ENCODE assay signal across 9 cellular contexts in genomic region chr16:67277294-67277998, GRCh38. TPM values are rescaled to one million over a fixed set of nuclear protein-coding genes. Genes with fewer than 3 reads are reported as not detected.
DNase-seq lines count a peak whose midpoint lies in the region; ATAC-seq lines count a peak whose summit lies in the region.
"Had no signal": no experiment of that assay in that cellular context is flagged by ENCODE, and none has a peak within 500 bp of the region (broad histone marks: within the 10 kb centered on the region; RNA-seq: fewer than 3 reads in every experiment).

No MANE protein-coding gene starts in this region.

- H3K36me3 Mint-ChIP-seq in activated naive CD4-positive, alpha-beta T cell treated with anti-CD3 and anti-CD28 coated beads, Interleukin-2, amount 50 U/mL, for 24 hours: peaks cover 3% of the 10 kb centered on the region
- peaks cover 13% of the 10 kb centered on the region for H3K36me3 Mint-ChIP-seq in activated T-cell treated with anti-CD3 and anti-CD28 coated beads, Interleukin-2, amount 50 U/mL, for 4 hours (ENCODE audit: insufficient read depth)

- H3K27ac ChIP-seq in right cardiac atrium (ENCODE audit: low read length): peak overlapping the region; percentile 63
- H3K27ac ChIP-seq: cardiac muscle cell had no signal

- H3K27me3 ChIP-seq in right cardiac atrium (ENCODE audit: control insufficient read depth, insufficient read depth): no peaks in the 10 kb centered on the region

- peaks cover 2% of the 10 kb centered on the region for H3K4me1 ChIP-seq in right cardiac atrium (ENCODE audit: control insufficient read depth, insufficient read depth, low read length)

- peak overlapping the region; percentile 65 for H3K27ac Mint-ChIP-seq in activated naive CD4-positive, alpha-beta T cell treated with anti-CD3 and anti-CD28 coated beads, Interleukin-2, amount 50 U/mL, for 24 hours

- H3K4me3 ChIP-seq in right cardiac atrium (ENCODE audit: low read length): no peak overlapping the region
- H3K4me3 ChIP-seq: cardiac muscle cell had no signal

- peak overlapping the region; percentile 67 for H3K4me3 Mint-ChIP-seq in activated naive CD4-positive, alpha-beta T cell treated with anti-CD3 and anti-CD28 coated beads, Interleukin-2, amount 50 U/mL, for 24 hours
- H3K4me3 Mint-ChIP-seq in activated T-cell treated with anti-CD3 and anti-CD28 coated beads, Interleukin-2, amount 50 U/mL, for 4 hours: peak overlapping the region; percentile 85

- H3K4me1 Mint-ChIP-seq in activated naive CD4-positive, alpha-beta T cell treated with anti-CD3 and anti-CD28 coated beads, Interleukin-2, amount 50 U/mL, for 24 hours: peaks cover 13% of the 10 kb centered on the region
- peaks cover 20% of the 10 kb centered on the region for H3K4me1 Mint-ChIP-seq in activated T-cell treated with anti-CD3 and anti-CD28 coated beads, Interleukin-2, amount 50 U/mL, for 4 hours (ENCODE audit: low read depth)

- DNase-seq in activated naive CD4-positive, alpha-beta T cell (lab: John Stamatoyannopoulos, UW): no peak
- no peak for DNase-seq in activated T-cell treated with anti-CD3 and anti-CD28 coated beads, Interleukin-2, amount 50 U/mL, for 4 hours
- DNase-seq in right cardiac atrium: peak in 2 of 3 donors; percentile 68 to 77
- DNase-seq in stromal cell of bone marrow (ENCODE audit: low read depth): peak; percentile 99
- no peak for DNase-seq in NCI-H774 (lab: John Stamatoyannopoulos, UW)
- no peak for DNase-seq in NCI-H2196 treated with DMSO at 0.1 percent for 48 hours (lab: John Stamatoyannopoulos, UW; ENCODE audit: unreplicated experiment)

- H3K9me3 ChIP-seq in right cardiac atrium (ENCODE audit: control insufficient read depth, low read length): no peaks in the 10 kb centered on the region

- intact Hi-C loops in right cardiac atrium (cut with DNase I): no loop called here

- ATAC-seq in activated T-cell treated with anti-CD3 and anti-CD28 coated beads, Interleukin-2, amount 50 U/mL, for 4 hours: no peak
- ATAC-seq in right cardiac atrium (peak; percentile 22 to 63), HG03520 (IDR thresholded peaks at IDR 0.05; ENCODE audit: unreplicated experiment) (no peak)

- no peaks in the 10 kb centered on the region for H3K27me3 Mint-ChIP-seq in activated naive CD4-positive, alpha-beta T cell treated with anti-CD3 and anti-CD28 coated beads, Interleukin-2, amount 50 U/mL, for 24 hours
- no peaks in the 10 kb centered on the region for H3K27me3 Mint-ChIP-seq in activated T-cell treated with anti-CD3 and anti-CD28 coated beads, Interleukin-2, amount 50 U/mL, for 4 hours (ENCODE audit: low read depth)

- no peaks in the 10 kb centered on the region for H3K9me3 Mint-ChIP-seq in activated naive CD4-positive, alpha-beta T cell treated with anti-CD3 and anti-CD28 coated beads, Interleukin-2, amount 50 U/mL, for 24 hours
- no peaks in the 10 kb centered on the region for H3K9me3 Mint-ChIP-seq in activated T-cell treated with anti-CD3 and anti-CD28 coated beads, Interleukin-2, amount 50 U/mL, for 4 hours

- 84% methylated on average over 4 of the region's 4 CpGs for WGBS in right cardiac atrium

RNA-seq across cellular contexts. Expression of gene PLEKHG4, which starts 1.9 kb away (rescaled TPM):
- 10 to 100 TPM; 30.0 to 41.6 (median 37.0) TPM for total RNA-seq in activated T-cell treated with anti-CD3 and anti-CD28 coated beads, Interleukin-2, amount 50 U/mL, for 4 hours
- total RNA-seq in right cardiac atrium: 1 to 10 TPM; 2.2 to 2.8 (median 2.5) TPM
- polyA plus RNA-seq in right cardiac atrium: 2.2 TPM

RNA-seq across cellular contexts. Expression of gene SLC9A5, which starts 28.7 kb away (rescaled TPM):
- 1 to 10 TPM; 3.2 to 4.0 (median 3.6) TPM for total RNA-seq in activated T-cell treated with anti-CD3 and anti-CD28 coated beads, Interleukin-2, amount 50 U/mL, for 4 hours
- 1 to 10 TPM; 2.2 to 2.9 (median 2.5) TPM for total RNA-seq in right cardiac atrium
- polyA plus RNA-seq in right cardiac atrium: 1.9 TPM

RNA-seq across cellular contexts. Expression of gene FHOD1, which starts 30.2 kb away (rescaled TPM):
- 10 to 100 TPM; 64.0 to 86.6 (median 70.3) TPM for total RNA-seq in activated T-cell treated with anti-CD3 and anti-CD28 coated beads, Interleukin-2, amount 50 U/mL, for 4 hours
- 10 to 100 TPM; 16.9 to 32.1 (median 19.4) TPM for total RNA-seq in right cardiac atrium
- 20.5 TPM for polyA plus RNA-seq in right cardiac atrium

RNA-seq across cellular contexts. Expression of gene KCTD19, which starts 49.1 kb away (rescaled TPM):
- under 1 TPM in 2 of 3 donors, not detected in 1; 0.16 to 0.66 TPM for total RNA-seq in activated T-cell treated with anti-CD3 and anti-CD28 coated beads, Interleukin-2, amount 50 U/mL, for 4 hours
- under 1 TPM in 1 of 4 donors, not detected in 3; 0.06 TPM for total RNA-seq in right cardiac atrium
- polyA plus RNA-seq in right cardiac atrium: 0.07 TPM
- polyA plus RNA-seq: cardiac muscle cell had no signal

RNA-seq across cellular contexts. Expression of gene LRRC36, which starts 49.2 kb away (rescaled TPM):
- not detected for total RNA-seq in activated T-cell treated with anti-CD3 and anti-CD28 coated beads, Interleukin-2, amount 50 U/mL, for 4 hours
- under 1 TPM; 0.11 to 0.42 (median 0.29) TPM for total RNA-seq in right cardiac atrium
- 0.36 TPM for polyA plus RNA-seq in right cardiac atrium
- polyA plus RNA-seq: cardiac muscle cell had no signal

Comparison
In these comparisons a context has a peak if more than half of its experiments do, and no peak if none do; other contexts are left out.
1. DNase-seq: peak in right cardiac atrium (2 of 3) and stromal cell of bone marrow (single experiment); none in activated naive CD4-positive, alpha-beta T cell (0 of 4), activated T-cell treated with anti-CD3 and anti-CD28 coated beads, Interleukin-2, amount 50 U/mL, for 4 hours (single experiment), NCI-H774 (single experiment) and NCI-H2196 treated with DMSO at 0.1 percent for 48 hours (single experiment).
2. ATAC-seq: peak in right cardiac atrium (2 of 2); none in activated T-cell treated with anti-CD3 and anti-CD28 coated beads, Interleukin-2, amount 50 U/mL, for 4 hours (0 of 2) and HG03520 (single experiment).
3. RNA of gene PLEKHG4, which starts 1.9 kb away (total RNA-seq): 30.0 to 41.6 TPM in activated T-cell treated with anti-CD3 and anti-CD28 coated beads, Interleukin-2, amount 50 U/mL, for 4 hours; 2.2 to 2.8 TPM in right cardiac atrium; every median in the first group is over 4 times any median in the second.